ENCODE assay signal across 9 cellular contexts in the genomic region with DNA sequence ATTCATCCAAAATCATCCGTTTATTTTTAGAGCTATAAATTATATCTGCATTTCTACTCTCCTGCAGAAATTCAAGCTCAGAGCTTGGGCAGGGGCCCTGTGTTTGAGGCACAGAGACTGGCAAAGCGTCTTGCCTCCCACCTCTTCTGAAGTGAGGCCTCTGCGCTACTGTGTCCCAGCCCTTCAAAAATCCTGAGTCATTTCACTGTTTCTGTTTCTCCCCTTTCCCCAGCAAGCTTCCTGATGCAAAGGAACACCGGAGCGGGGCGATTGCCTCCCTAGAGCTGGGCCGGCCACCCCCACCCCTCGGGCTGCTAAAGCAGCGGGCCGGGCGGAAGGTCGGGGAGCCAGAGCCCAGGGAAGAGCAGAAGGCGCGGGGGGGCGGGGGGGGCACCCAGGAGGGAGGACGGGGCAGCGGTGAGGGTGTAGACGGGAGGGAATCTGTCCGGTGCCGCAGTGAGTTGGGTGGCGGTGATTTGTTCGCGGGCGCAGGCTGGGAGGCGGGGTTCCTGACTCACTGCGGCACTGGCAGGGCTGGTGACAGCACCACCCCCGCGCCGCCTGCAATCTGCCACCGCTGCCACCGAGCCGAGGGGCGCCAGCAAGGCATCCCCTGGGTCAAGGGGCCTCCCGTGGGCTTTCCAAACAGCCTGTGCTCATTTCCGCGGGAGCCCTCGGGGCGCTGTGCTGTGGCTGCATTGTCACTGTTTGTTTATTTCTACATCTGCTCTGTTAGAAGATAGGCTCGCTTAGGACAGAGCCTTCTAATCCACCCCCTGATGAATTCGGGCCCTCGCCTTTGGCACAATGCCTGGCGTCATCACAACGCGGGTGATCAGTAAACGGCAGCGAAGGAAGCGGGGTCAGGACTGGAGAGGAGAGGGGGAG. TPM values are rescaled to one million over a fixed set of nuclear protein-coding genes. Genes with fewer than 3 reads are reported as not detected.
DNase-seq lines count a peak whose midpoint lies in the region; ATAC-seq, FAIRE-seq and TF ChIP-seq lines count a peak whose summit lies in the region.
"Had no signal": no experiment of that assay in that cellular context is flagged by ENCODE, and none has a peak within 500 bp of the region (broad histone marks: within the 10 kb centered on the region; RNA-seq: fewer than 3 reads in every experiment).

No MANE protein-coding gene starts in this region.

- H3K27me3 ChIP-seq in breast epithelium (no peaks in the 10 kb centered on the region), keratinocyte (ENCODE audit: control insufficient read depth, extremely low read depth, insufficient read depth, low read length) (peaks cover 17% of the 10 kb centered on the region)

- H3K4me3 ChIP-seq in AG04449 (ENCODE audit: low read depth, low read length) = peak overlapping the region; percentile 48
- H3K4me3 ChIP-seq in breast epithelium = peak overlapping the region; percentile 33 to 72 (median 49)
- peak overlapping the region; percentile 23 to 56 (median 50) for H3K4me3 ChIP-seq in keratinocyte (ENCODE audit: control insufficient read depth in 2 of 3, extremely low read depth in 1 of 3, insufficient read depth in 2 of 3, low read depth in 1 of 3, low read length in 3 of 3)

- POLR2A ChIA-PET in AG04449 (lab: Yijun Ruan, JAX) (interaction anchor here (0.6 kb wide), 1 partner anchor 125 kb away, joined by 4 read pairs; no protein-coding TSS in a partner anchor), RWPE1 (lab: Yijun Ruan, JAX; ENCODE audit: low non-redundant PET) (no interaction called here)

- peaks cover 0 to 3% of the 10 kb centered on the region in 2 donors for H3K9me3 ChIP-seq in breast epithelium
- H3K9me3 ChIP-seq in keratinocyte (ENCODE audit: control insufficient read depth, low read depth, low read length) = no peaks in the 10 kb centered on the region

- H2AFZ ChIP-seq in keratinocyte (ENCODE audit: control insufficient read depth, low read length) = peak overlapping the region; percentile 14

- no peak overlapping the region for H3K27ac ChIP-seq in RWPE1
- H3K27ac ChIP-seq in breast epithelium = no peak overlapping the region
- no peak overlapping the region for H3K27ac ChIP-seq in keratinocyte (ENCODE audit: control insufficient read depth, insufficient read depth, low read length)

- H3K4me1 ChIP-seq in breast epithelium (no peaks in the 10 kb centered on the region), keratinocyte (ENCODE audit: control insufficient read depth, extremely low read depth, insufficient read depth, low read length) (no peaks in the 10 kb centered on the region)

- dilution Hi-C loops in keratinocyte (cut with MboI; ENCODE audit: extremely low pct_ligation_motif_present, low sequenced_read_pairs) = no loop called here

- H3K4me2 ChIP-seq in keratinocyte (ENCODE audit: control insufficient read depth, extremely low read depth, insufficient read depth, low read depth, low read length) = peak overlapping the region; percentile 76

- CTCF ChIA-PET in AG04449 (lab: Yijun Ruan, JAX) (no interaction called here), RWPE1 (lab: Yijun Ruan, JAX) (interaction anchor here (0.6 kb wide), 3 partner anchors 10 to 221 kb away, joined by 3 to 5 read pairs (median 3); no protein-coding TSS in a partner anchor)

- DNase-seq in AG04449 (ENCODE audit: low read depth, low spot score) (no peak), HK-2 (ENCODE audit: unreplicated experiment) (peak; percentile 78), RWPE1 (ENCODE audit: low spot score) (peak; percentile 41), breast epithelium (ENCODE audit: low spot score in 2 of 2) (no peak), keratinocyte (ENCODE audit: low read depth, low spot score) (no peak), smooth muscle cell of the brain vasculature (ENCODE audit: low read depth, low spot score) (peak; percentile 18), NK-92 (lab: John Stamatoyannopoulos, UW; ENCODE audit: unreplicated experiment) (no peak)

- TF ChIP-seq POLR2A in breast epithelium (IDR thresholded peaks at IDR 0.05) = no peak

- H4K20me1 ChIP-seq in keratinocyte (ENCODE audit: control insufficient read depth, extremely low read depth, insufficient read depth, low read length) = no peaks in the 10 kb centered on the region

- H3K79me2 ChIP-seq in keratinocyte (ENCODE audit: control insufficient read depth, insufficient read depth, low read length) = no peaks in the 10 kb centered on the region

- FAIRE-seq in keratinocyte (lab: Jason Lieb, UNC) = no peak
- FAIRE-seq: colon had no signal

- no peak for TF ChIP-seq CTCF in AG04449 (IDR thresholded peaks at IDR 0.05; ENCODE audit: insufficient read depth, low read length, missing control alignments)
- TF ChIP-seq CTCF in RWPE1 (conservative IDR thresholded peaks at IDR 0.05; ENCODE audit: low read depth) = no peak
- TF ChIP-seq CTCF in breast epithelium (IDR thresholded peaks at IDR 0.05) = no peak
- TF ChIP-seq CTCF in keratinocyte (optimal IDR thresholded peaks at IDR 0.05 in 1 of 3, IDR thresholded peaks at IDR 0.05 in 1 of 3, conservative IDR thresholded peaks at IDR 0.05 in 1 of 3; ENCODE audit: extremely low read depth in 1 of 3, insufficient read depth in 2 of 3, low read length in 3 of 3) = no peak

- intact Hi-C loops in breast epithelium (cut with DNase I; ENCODE audit: low total_unique reads) = no loop called here

- no peak overlapping the region for H3K9ac ChIP-seq in keratinocyte (ENCODE audit: control insufficient read depth, extremely low read depth, insufficient read depth, low read length)

- ATAC-seq in HG02970 (IDR thresholded peaks at IDR 0.05; ENCODE audit: low FRiP score, unreplicated experiment) = no peak

- no peaks in the 10 kb centered on the region for H3K36me3 ChIP-seq in breast epithelium
- H3K36me3 ChIP-seq in keratinocyte (ENCODE audit: control insufficient read depth in 2 of 2, extremely low read depth in 1 of 2, insufficient read depth in 2 of 2, low read length in 2 of 2) = no peaks in the 10 kb centered on the region

- H3K9me1 ChIP-seq in keratinocyte (ENCODE audit: control insufficient read depth, extremely low read depth, insufficient read depth, low read length) = no peaks in the 10 kb centered on the region

RNA-seq across cellular contexts. Expression of a gene that starts 46.5 kb away (rescaled TPM):
- total RNA-seq in breast epithelium = 1 to 10 TPM in 2 of 3 donors, under 1 TPM in 1; 0.32 to 1.6 (median 1.6) TPM
- not detected in 3 replicates for polyA plus RNA-seq in keratinocyte
- polyA plus RNA-seq in keratinocyte (2011; ENCODE audit: low read depth) = not detected
- not detected in 2 replicates for polyA plus RNA-seq in keratinocyte (2011; cell fraction: cytosol; rRNA removed)
- polyA plus RNA-seq in keratinocyte (2011; cell fraction: nucleus; rRNA removed) = not detected in 2 replicates
- polyA plus RNA-seq in keratinocyte (2012; ENCODE audit: low replicate concordance) = not detected in 2 replicates
- polyA minus RNA-seq in keratinocyte = not detected in 3 replicates
- polyA minus RNA-seq in keratinocyte (2011; cell fraction: cytosol; rRNA and poly(A)+ RNA removed) = not detected
- polyA minus RNA-seq in keratinocyte (2011; cell fraction: nucleus; rRNA and poly(A)+ RNA removed) = not detected in 2 replicates

Comparison
In these comparisons a context has a peak if more than half of its experiments do, and no peak if none do; other contexts are left out.
1. DNase-seq: peak in HK-2 (single experiment), RWPE1 (single experiment) and smooth muscle cell of the brain vasculature (single experiment); none in AG04449 (single experiment), breast epithelium (0 of 2), keratinocyte (single experiment) and NK-92 (single experiment).
2. Peak in every context shown above with its lines, with median percentiles within 50 percentile points of each other: H3K4me3 ChIP-seq.